10 cellular contexts compared by ENCODE assay signal in the genomic region with DNA sequence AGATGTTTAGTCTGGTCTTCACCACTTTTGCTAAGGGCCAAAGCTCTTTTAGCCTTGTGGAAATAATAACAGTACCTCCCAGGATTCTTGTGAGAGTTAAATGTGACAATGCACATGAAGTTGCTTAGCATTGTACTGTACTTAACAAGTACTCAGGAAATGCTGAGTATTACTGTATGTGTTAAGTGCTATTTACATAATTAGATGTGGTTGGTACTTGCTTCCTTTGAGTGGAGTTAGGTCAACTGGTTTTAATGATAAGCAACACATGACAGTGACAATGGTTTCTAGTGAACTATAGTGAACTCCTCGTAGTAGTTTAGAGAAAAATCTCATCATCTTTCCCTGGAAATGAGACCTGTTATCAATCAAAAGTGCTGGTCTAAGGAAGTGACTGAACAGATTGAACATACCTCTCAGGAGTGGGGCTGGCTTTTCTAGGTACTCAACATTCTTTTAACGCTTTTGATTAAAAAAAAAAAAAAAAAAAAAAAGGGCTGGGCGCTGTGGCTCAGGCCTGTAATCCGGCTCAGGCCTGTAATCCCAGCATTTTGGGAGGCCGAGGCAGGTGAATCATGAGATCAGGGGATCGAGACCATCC. TPM values are rescaled to one million over a fixed set of nuclear protein-coding genes. Genes with fewer than 3 reads are reported as not detected.
DNase-seq lines count a peak whose midpoint lies in the region; ATAC-seq and TF ChIP-seq lines count a peak whose summit lies in the region.
"Had no signal": no experiment of that assay in that cellular context is flagged by ENCODE, and none has a peak within 500 bp of the region (broad histone marks: within the 10 kb centered on the region; RNA-seq: fewer than 3 reads in every experiment).

No MANE protein-coding gene starts in this region.

- no peak for TF ChIP-seq CTCF in lower lobe of right lung (IDR thresholded peaks at IDR 0.05)
- TF ChIP-seq CTCF in dorsolateral prefrontal cortex (IDR thresholded peaks at IDR 0.05 in 54 of 56, conservative IDR thresholded peaks at IDR 0.05 in 2 of 56; ENCODE audit: low read depth in 1 of 56, partially characterized antibody in 56 of 56), result no peak

- H4K8ac ChIP-seq in mesenchymal stem cell (ENCODE audit: low read length), result no peak overlapping the region

- H2AFZ ChIP-seq in mesenchymal stem cell (ENCODE audit: low read depth, low read length), result no peak overlapping the region

- no peak overlapping the region for H2BK12ac ChIP-seq in mesenchymal stem cell (ENCODE audit: low read length in 2 of 2)

- no peak overlapping the region for H4K91ac ChIP-seq in mesenchymal stem cell (ENCODE audit: low read length)

- H3K9me3 ChIP-seq in lower lobe of right lung, result no peaks in the 10 kb centered on the region
- no peaks in the 10 kb centered on the region for H3K9me3 ChIP-seq in mesenchymal stem cell (ENCODE audit: control insufficient read depth, low read length)

- H3K36me3 ChIP-seq in lower lobe of right lung, result no peaks in the 10 kb centered on the region
- H3K36me3 ChIP-seq in mesenchymal stem cell (ENCODE audit: control insufficient read depth in 1 of 2, insufficient read depth in 2 of 2, low read depth in 1 of 2, low read length in 2 of 2), result no peaks in the 10 kb centered on the region

- peaks cover 25% of the 10 kb centered on the region for H3K27me3 ChIP-seq in lower lobe of right lung (ENCODE audit: low read depth)
- peaks cover 4 to 12% of the 10 kb centered on the region in 2 experiments for H3K27me3 ChIP-seq in mesenchymal stem cell (ENCODE audit: control insufficient read depth in 1 of 2, insufficient read depth in 1 of 2, low read length in 2 of 2)
- H3K27me3 ChIP-seq in dorsolateral prefrontal cortex, result peaks cover 0 to 14% (median 0%) of the 10 kb centered on the region in 45 donors

- no peaks in the 10 kb centered on the region for H3K79me1 ChIP-seq in mesenchymal stem cell (replicated peaks; ENCODE audit: low read length, poor library complexity, severe bottlenecking)

- no peak overlapping the region for H2BK5ac ChIP-seq in mesenchymal stem cell (ENCODE audit: low read depth, low read length, poor library complexity, severe bottlenecking)

- intact Hi-C loops in lower lobe of right lung (cut with DNase I) (no loop called here), dorsolateral prefrontal cortex (cut with DNase I) (no loop called here)

- H3K27ac ChIP-seq in lower lobe of right lung (no peak overlapping the region), mesenchymal stem cell (ENCODE audit: low read length, poor library complexity, severe bottlenecking) (no peak overlapping the region), dorsolateral prefrontal cortex (no peak overlapping the region)

- no peak overlapping the region for H3K14ac ChIP-seq in mesenchymal stem cell (ENCODE audit: low read length in 2 of 2)

- ATAC-seq in GM18868 (IDR thresholded peaks at IDR 0.05; ENCODE audit: unreplicated experiment) (peak; percentile 34), GM21528 (IDR thresholded peaks at IDR 0.05; ENCODE audit: low FRiP score, unreplicated experiment) (peak; percentile 61), HG03342 (IDR thresholded peaks at IDR 0.05; ENCODE audit: unreplicated experiment) (peak; percentile 59), lower lobe of right lung (peak; percentile 83 to 91)

- H3K9ac ChIP-seq in mesenchymal stem cell (ENCODE audit: low read length), result no peak overlapping the region

- H3K4me3 ChIP-seq in lower lobe of right lung (no peak overlapping the region), mesenchymal stem cell (ENCODE audit: insufficient read depth in 1 of 2, low read depth in 1 of 2, low read length in 2 of 2) (no peak overlapping the region), dorsolateral prefrontal cortex (no peak overlapping the region)

- 90% methylated on average over 6 of the region's 6 CpGs for WGBS in mesenchymal stem cell

- no peak overlapping the region for H2AK5ac ChIP-seq in mesenchymal stem cell (ENCODE audit: low read length, severe bottlenecking)

- H3K23ac ChIP-seq in mesenchymal stem cell (ENCODE audit: low read length in 2 of 2), result no peak overlapping the region

- DNase-seq in lower lobe of right lung (no peak), activated T-cell treated with anti-CD3 and anti-CD28 coated beads for 4 hours (no peak), mesenchymal stem cell (no peak), dorsolateral prefrontal cortex (no peak)
- no peak for DNase-seq in activated CD4-positive, CD25-positive, alpha-beta regulatory T cell treated with anti-CD3 and anti-CD28 coated beads, Interleukin-2, amount 50 U/mL, for 72 hours
- DNase-seq: activated CD4-positive, alpha-beta T cell treated with anti-CD3 and anti-CD28 coated beads for 1 hour; stimulated activated CD8-positive, alpha-beta memory T cell treated with anti-CD3 and anti-CD28 coated beads, Interleukin-4, amount 100 ng/mL, for 48 hours had no signal

- H3K18ac ChIP-seq in mesenchymal stem cell (ENCODE audit: low read depth in 1 of 2, low read length in 2 of 2), result no peak overlapping the region

- no peaks in the 10 kb centered on the region for H3K4me1 ChIP-seq in lower lobe of right lung
- no peaks in the 10 kb centered on the region for H3K4me1 ChIP-seq in mesenchymal stem cell (ENCODE audit: control insufficient read depth, insufficient read depth, low read depth, low read length)

- no peak overlapping the region for H2BK120ac ChIP-seq in mesenchymal stem cell (ENCODE audit: low read depth, low read length)

- H2BK15ac ChIP-seq in mesenchymal stem cell (ENCODE audit: low read depth, poor library complexity, severe bottlenecking), result no peak overlapping the region

- H3K4ac ChIP-seq in mesenchymal stem cell (ENCODE audit: low read depth in 1 of 2, low read length in 2 of 2), result no peak overlapping the region

- no peak overlapping the region for H3K4me2 ChIP-seq in mesenchymal stem cell (ENCODE audit: low read length, poor library complexity, severe bottlenecking)

RNA-seq across cellular contexts. Expression of gene ZDBF2, which starts 29.2 kb away (rescaled TPM):
- 8.1 TPM for total RNA-seq in lower lobe of right lung
- polyA plus RNA-seq in mesenchymal stem cell (2013, experiment 1 of 2), result 3.0 TPM
- 3.0 TPM for polyA plus RNA-seq in mesenchymal stem cell (2013, experiment 2 of 2)
- 10 to 100 TPM; 15.4 to 80.3 (median 43.5) TPM for total RNA-seq in dorsolateral prefrontal cortex

Comparison
In these comparisons a context has a peak if more than half of its experiments do, and no peak if none do; other contexts are left out.
1. ATAC-seq: peak in every context shown above with its lines; median percentile 87 in lower lobe of right lung; 61 in GM21528; 59 in HG03342; 34 in GM18868.